Comparison of ENCODE assay signal across 8 cellular contexts in the genomic region with DNA sequence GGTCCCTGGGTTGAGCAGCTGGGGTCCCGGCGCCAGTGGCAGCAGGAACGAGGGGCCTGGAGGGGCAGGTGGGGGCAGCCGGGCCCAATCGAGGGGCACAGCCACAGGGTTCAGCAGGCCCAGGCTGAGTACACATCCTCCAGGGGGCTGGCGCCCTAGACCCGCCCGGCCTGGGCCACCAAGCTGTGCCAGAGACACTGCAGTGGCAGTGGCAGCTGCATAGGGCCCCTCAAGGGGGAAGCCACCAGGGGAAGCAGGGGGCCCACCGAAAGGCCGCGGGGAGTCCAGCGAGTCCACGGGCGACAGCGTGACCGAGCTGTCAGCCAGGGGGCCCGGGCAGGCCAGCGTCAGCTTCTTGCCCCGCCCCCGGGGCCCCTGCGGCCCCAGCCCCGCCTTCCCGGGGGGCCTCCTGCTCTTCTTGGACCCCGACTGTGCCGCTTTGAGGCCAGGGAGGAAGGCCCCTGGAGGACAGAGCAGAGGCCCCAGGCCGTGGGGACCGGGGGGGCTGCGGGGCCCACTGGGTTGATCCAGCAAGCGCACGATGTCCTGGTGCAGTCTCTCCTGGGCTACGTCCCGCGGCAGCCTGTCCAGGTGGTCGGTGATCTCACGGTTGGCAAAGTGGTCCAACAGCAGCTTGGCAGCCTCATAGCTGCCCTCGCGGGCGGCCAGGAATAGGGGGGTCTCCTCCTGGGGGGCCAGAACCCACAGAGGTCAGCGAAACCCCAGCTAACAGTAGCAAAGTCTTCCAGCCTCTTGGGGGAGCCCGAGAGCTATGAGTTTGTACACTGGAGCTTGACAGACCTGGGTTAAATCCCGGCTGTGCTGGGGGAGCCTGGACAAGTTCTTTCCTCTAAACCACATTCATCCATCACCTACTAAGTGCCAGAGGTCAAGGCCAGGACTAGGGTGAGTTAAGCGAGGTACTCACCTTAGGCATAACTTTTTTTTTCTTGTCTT. TPM values are rescaled to one million over a fixed set of nuclear protein-coding genes. Genes with fewer than 3 reads are reported as not detected.
DNase-seq lines count a peak whose midpoint lies in the region; ATAC-seq, FAIRE-seq and TF ChIP-seq lines count a peak whose summit lies in the region.

No MANE protein-coding gene starts in this region.

- no peaks in the 10 kb centered on the region for H3K36me3 Mint-ChIP-seq in CD4-positive, alpha-beta T cell (ENCODE audit: low read depth)

- no peak for TF ChIP-seq EP300 in HepG2 (IDR thresholded peaks at IDR 0.05; ENCODE audit: low read depth in 2 of 2, low read length in 2 of 2)
- no peak for TF ChIP-seq EP300 in HepG2 (CRISPR knock-in tag; IDR thresholded peaks at IDR 0.05; ENCODE audit: borderline replicate concordance)

- WGBS in HepG2 (ENCODE audit: low lambda C conversion rate) = 48% methylated on average over 5 of the region's 42 CpGs

- no peak overlapping the region for H2AFZ ChIP-seq in HepG2 (ENCODE audit: low read length)

- intact Hi-C loops in HepG2 (cut with micrococcal nuclease; ENCODE audit: unreplicated experiment) = no loop called here
- intact Hi-C loops in CD4-positive, alpha-beta T cell (cut with DNase I, micrococcal nuclease) = no loop called here

- CTCF ChIA-PET in HepG2 (lab: Yijun Ruan, JAX; ENCODE audit: low intra/inter-chr PET ratio, low total read pairs) = interaction anchor here (1.0 kb wide), 1 partner anchor 395 kb away, joined by 3 read pairs; no protein-coding TSS in a partner anchor
- CTCF ChIA-PET in CD4-positive, alpha-beta T cell (lab: Charles Lee) = no interaction called here

- no peak overlapping the region for H3K4me3 Mint-ChIP-seq in CD4-positive, alpha-beta T cell

- DNase-seq in EL = peak; percentile 53
- DNase-seq in HT-29 (ENCODE audit: low spot score) = peak; percentile 39
- peak; percentile 64 for DNase-seq in SK-MEL-5 (ENCODE audit: low read depth, low spot score)
- DNase-seq in HepG2 (ENCODE audit: low spot score) = peak; percentile 61
- DNase-seq in CD4-positive, alpha-beta T cell = no peak
- DNase-seq in superior temporal gyrus (ENCODE audit: extremely low spot score) = no peak
- DNase-seq in occipital lobe (lab: John Stamatoyannopoulos, UW) = no peak

- POLR2A ChIA-PET in HepG2 (lab: Yijun Ruan, JAX) = no interaction called here
- POLR2A ChIA-PET in CD4-positive, alpha-beta T cell (lab: Charles Lee) = no interaction called here

- H3K9me3 Mint-ChIP-seq in CD4-positive, alpha-beta T cell = peaks cover 2% of the 10 kb centered on the region

- TF ChIP-seq RAD21 in HepG2 (CRISPR knock-in tag; IDR thresholded peaks at IDR 0.05) = 0 out of 2 replicates have a peak, but pooled peaks have one; percentile 33

- no peak overlapping the region for H3K27ac Mint-ChIP-seq in CD4-positive, alpha-beta T cell

- no peak for TF ChIP-seq POLR2A in HepG2 (IDR thresholded peaks at IDR 0.05; ENCODE audit: insufficient read depth in 1 of 2, low read depth in 2 of 2, low read length in 2 of 2)

- H3K4me1 ChIP-seq in HepG2 (ENCODE audit: insufficient read depth, low read length) = no peaks in the 10 kb centered on the region

- peak; percentile 47 for FAIRE-seq in HepG2 (lab: Jason Lieb, UNC)

- no peaks in the 10 kb centered on the region for H4K20me1 ChIP-seq in HepG2 (ENCODE audit: insufficient read depth, low read length)

- no peaks in the 10 kb centered on the region for H3K27me3 Mint-ChIP-seq in CD4-positive, alpha-beta T cell

- peak; percentile 83 for TF ChIP-seq CTCF in HepG2 (CRISPR knock-in tag; IDR thresholded peaks at IDR 0.05)
- no peak for TF ChIP-seq CTCF in CD4-positive, alpha-beta T cell (IDR thresholded peaks at IDR 0.05)

- no peaks in the 10 kb centered on the region for H3K79me2 ChIP-seq in HepG2 (ENCODE audit: insufficient read depth, low read length)

- in situ Hi-C loops in SK-MEL-5 (cut with HindIII; ENCODE audit: low pct_unique_long_range_greater_than_20kb, low sequenced_read_pairs) = no loop called here
- in situ Hi-C loops in HepG2 (cut with HindIII; ENCODE audit: extremely low pct_ligation_motif_present, low pct_unique_long_range_greater_than_20kb) = loop anchor here (5.0 kb wide), 1 partner anchor 396 kb away; no protein-coding TSS in a partner anchor

- H3K4me2 ChIP-seq in HepG2 (ENCODE audit: low read depth, low read length) = peak overlapping the region; percentile 47; the same call in 1 of the 2 replicates

- H3K27ac ChIP-seq in HepG2 (ENCODE audit: extremely low read length, insufficient read depth, low read length) = no peak overlapping the region
- no peak overlapping the region for H3K27ac ChIP-seq in CD4-positive, alpha-beta T cell (ENCODE audit: low read depth, low read length)

- H3K4me3 ChIP-seq in HepG2 (replicated peaks in 1 of 3; ENCODE audit: insufficient read depth in 1 of 3, low read depth in 2 of 3, low read length in 3 of 3) = peak overlapping the region in 1 of 3 experiments; percentile 28; a peak in 1 of 6 replicates

- BruUV-seq in HepG2 (replicated peaks; lab: Mats Ljungman, UMichigan) = no TSS peak

- H3K4me1 Mint-ChIP-seq in CD4-positive, alpha-beta T cell (ENCODE audit: low read depth) = no peaks in the 10 kb centered on the region

- peaks cover 18% of the 10 kb centered on the region for H3K9me3 ChIP-seq in HepG2 (ENCODE audit: low read length)
- peaks cover 17% of the 10 kb centered on the region for H3K9me3 ChIP-seq in CD4-positive, alpha-beta T cell (ENCODE audit: control insufficient read depth, low read length)

- H3K36me3 ChIP-seq in HepG2 (replicated peaks in 1 of 2; ENCODE audit: control insufficient read depth in 1 of 2, insufficient read depth in 2 of 2, low read length in 2 of 2) = no peaks in the 10 kb centered on the region

- peaks cover 0 to 2% of the 10 kb centered on the region in 2 experiments; a peak in 2 of 5 replicates for H3K27me3 ChIP-seq in HepG2 (ENCODE audit: control insufficient read depth in 1 of 2, insufficient read depth in 2 of 2, low read length in 2 of 2)
- no peaks in the 10 kb centered on the region for H3K27me3 ChIP-seq in CD4-positive, alpha-beta T cell (ENCODE audit: control insufficient read depth, insufficient read depth, low read length)

- H3K9ac ChIP-seq in HepG2 (ENCODE audit: insufficient read depth, low read depth, low read length) = no peak overlapping the region

- ATAC-seq in HepG2 = peak; percentile 90
- no peak for ATAC-seq in CD4-positive, alpha-beta T cell (ENCODE audit: poor library complexity)
- ATAC-seq in GM21576 (IDR thresholded peaks at IDR 0.05; ENCODE audit: unreplicated experiment) = no peak

RNA-seq across cellular contexts. Expression of gene NOTCH3, which starts 39.5 kb away (rescaled TPM):
- 0.46 and 0.63 TPM in 2 replicates for total RNA-seq in HT-29 (2014; rRNA removed; shearing (Covaris generic))
- total RNA-seq in SK-MEL-5 (2014; rRNA removed; shearing (Covaris generic)) = 1.4 and 1.9 TPM in 2 replicates
- 3.0 and 4.0 TPM in 2 replicates for polyA plus RNA-seq in SK-MEL-5 (2015; cell fraction: cytosol; rRNA removed)
- polyA plus RNA-seq in SK-MEL-5 (2015; cell fraction: nucleus; rRNA removed) = 0.61 and 0.94 TPM in 2 replicates
- total RNA-seq in HepG2 (2016; rRNA removed; fragmentation: Illumina TruSeq; extraction: Trizol) = 0.09 TPM in 1 of 2 replicates, not detected in the other
- total RNA-seq in HepG2 (2016; cell fraction: cytosol; rRNA removed; fragmentation: Illumina TruSeq; extraction: Trizol; ENCODE audit: low read depth) = under 0.01 TPM in 1 of 2 replicates, not detected in the other
- 0.09 TPM in 1 of 2 replicates, not detected in the other for total RNA-seq in HepG2 (2016; cell fraction: insoluble cytoplasmic fraction; rRNA removed; fragmentation: Illumina TruSeq; extraction: Trizol)
- 0.03 TPM in 2 replicates for total RNA-seq in HepG2 (2016; cell fraction: membrane; rRNA removed; fragmentation: Illumina TruSeq; extraction: Trizol)
- total RNA-seq in HepG2 (2016; cell fraction: nucleus; rRNA removed; fragmentation: Illumina TruSeq; extraction: Trizol) = 0.44 and 0.93 TPM in 2 replicates
- polyA plus RNA-seq in HepG2 (2011; rRNA removed) = 0.28 and 0.43 TPM in 2 replicates
- polyA plus RNA-seq in HepG2 (2011; cell fraction: cytosol; rRNA removed) = 0.09 and 0.27 TPM in 2 replicates
- 1.4 and 2.1 TPM in 2 replicates for polyA plus RNA-seq in HepG2 (2011; cell fraction: nucleus; rRNA removed)
- polyA plus RNA-seq in HepG2 (2012) = 0.20 and 0.63 TPM in 2 replicates
- polyA plus RNA-seq in HepG2 (2016; cell fraction: cytosol; fragmentation: Illumina TruSeq; extraction: Trizol; ENCODE audit: low read depth) = 0.01 and 0.02 TPM in 2 replicates
- polyA plus RNA-seq in HepG2 (2016; cell fraction: insoluble cytoplasmic fraction; fragmentation: Illumina TruSeq; extraction: Trizol; ENCODE audit: low read depth) = 0.04 TPM in 1 of 2 replicates, not detected in the other
- polyA plus RNA-seq in HepG2 (2016; cell fraction: membrane; fragmentation: Illumina TruSeq; extraction: Trizol; ENCODE audit: low read depth) = 0.01 and 0.05 TPM in 2 replicates
- polyA plus RNA-seq in HepG2 (2016; cell fraction: nucleus; fragmentation: Illumina TruSeq; extraction: Trizol; ENCODE audit: insufficient read depth, low read depth) = 0.29 and 0.71 TPM in 2 replicates
- 0.54 and 1.5 TPM in 2 replicates for polyA minus RNA-seq in HepG2 (2011; rRNA and poly(A)+ RNA removed; ENCODE audit: low replicate concordance)
- polyA minus RNA-seq in HepG2 (2011; cell fraction: cytosol; rRNA and poly(A)+ RNA removed) = 0.70 and 0.79 TPM in 2 replicates
- 0.50 and 1.9 TPM in 2 replicates for polyA minus RNA-seq in HepG2 (2011; cell fraction: nucleus; rRNA and poly(A)+ RNA removed)
- not detected for total RNA-seq in CD4-positive, alpha-beta T cell
- 12.6 TPM for total RNA-seq in occipital lobe

RNA-seq across cellular contexts. Expression of gene SYDE1, which starts 54.1 kb away (rescaled TPM):
- 0.03 TPM in 1 of 2 replicates, not detected in the other for total RNA-seq in HT-29 (2014; rRNA removed; shearing (Covaris generic))
- 9.2 and 11.4 TPM in 2 replicates for total RNA-seq in SK-MEL-5 (2014; rRNA removed; shearing (Covaris generic))
- 13.5 and 19.0 TPM in 2 replicates for polyA plus RNA-seq in SK-MEL-5 (2015; cell fraction: cytosol; rRNA removed)
- 16.5 and 26.8 TPM in 2 replicates for polyA plus RNA-seq in SK-MEL-5 (2015; cell fraction: nucleus; rRNA removed)
- total RNA-seq in HepG2 (2016; rRNA removed; fragmentation: Illumina TruSeq; extraction: Trizol) = 3.8 and 4.3 TPM in 2 replicates
- 1.7 and 2.6 TPM in 2 replicates for total RNA-seq in HepG2 (2016; cell fraction: cytosol; rRNA removed; fragmentation: Illumina TruSeq; extraction: Trizol; ENCODE audit: low read depth)
- total RNA-seq in HepG2 (2016; cell fraction: insoluble cytoplasmic fraction; rRNA removed; fragmentation: Illumina TruSeq; extraction: Trizol) = 2.9 and 3.9 TPM in 2 replicates
- 4.0 and 4.4 TPM in 2 replicates for total RNA-seq in HepG2 (2016; cell fraction: membrane; rRNA removed; fragmentation: Illumina TruSeq; extraction: Trizol)
- 3.8 and 5.2 TPM in 2 replicates for total RNA-seq in HepG2 (2016; cell fraction: nucleus; rRNA removed; fragmentation: Illumina TruSeq; extraction: Trizol)
- 13.6 and 15.4 TPM in 2 replicates for polyA plus RNA-seq in HepG2 (2011; rRNA removed)
- polyA plus RNA-seq in HepG2 (2011; cell fraction: cytosol; rRNA removed) = 10.6 and 19.0 TPM in 2 replicates
- polyA plus RNA-seq in HepG2 (2011; cell fraction: nucleus; rRNA removed) = 31.3 and 42.4 TPM in 2 replicates
- 5.5 and 6.3 TPM in 2 replicates for polyA plus RNA-seq in HepG2 (2012)
- polyA plus RNA-seq in HepG2 (2016; cell fraction: cytosol; fragmentation: Illumina TruSeq; extraction: Trizol; ENCODE audit: low read depth) = 1.5 TPM in 2 replicates
- 4.9 and 5.6 TPM in 2 replicates for polyA plus RNA-seq in HepG2 (2016; cell fraction: insoluble cytoplasmic fraction; fragmentation: Illumina TruSeq; extraction: Trizol; ENCODE audit: low read depth)
- 3.5 and 4.0 TPM in 2 replicates for polyA plus RNA-seq in HepG2 (2016; cell fraction: membrane; fragmentation: Illumina TruSeq; extraction: Trizol; ENCODE audit: low read depth)
- 6.7 and 7.0 TPM in 2 replicates for polyA plus RNA-seq in HepG2 (2016; cell fraction: nucleus; fragmentation: Illumina TruSeq; extraction: Trizol; ENCODE audit: insufficient read depth, low read depth)
- polyA minus RNA-seq in HepG2 (2011; rRNA and poly(A)+ RNA removed; ENCODE audit: low replicate concordance) = 37.7 and 42.8 TPM in 2 replicates
- 10.4 and 16.1 TPM in 2 replicates for polyA minus RNA-seq in HepG2 (2011; cell fraction: cytosol; rRNA and poly(A)+ RNA removed)
- 4.8 and 9.0 TPM in 2 replicates for polyA minus RNA-seq in HepG2 (2011; cell fraction: nucleus; rRNA and poly(A)+ RNA removed)
- under 1 TPM in 1 of 2 experiments, not detected in 1; 0.22 TPM for total RNA-seq in CD4-positive, alpha-beta T cell
- total RNA-seq in occipital lobe = 2.5 TPM

Comparison
In these comparisons a context has a peak if more than half of its experiments do, and no peak if none do; other contexts are left out.
1. DNase-seq: peak in EL (single experiment), HT-29 (single experiment), SK-MEL-5 (single experiment) and HepG2 (single experiment); none in CD4-positive, alpha-beta T cell (0 of 10), superior temporal gyrus (single experiment) and occipital lobe (single experiment).